In genomic region chr3:49397470-49397869, GRCh38 we compare ENCODE assay signal across 8 cellular contexts. TPM values are rescaled to one million over a fixed set of nuclear protein-coding genes. Genes with fewer than 3 reads are reported as not detected.
DNase-seq lines count a peak whose midpoint lies in the region; ATAC-seq and TF ChIP-seq lines count a peak whose summit lies in the region.

No MANE protein-coding gene starts in this region.

- H3K23ac ChIP-seq in H9 (ENCODE audit: insufficient read length, low read depth, low read length) (no peak overlapping the region), trophoblast cell (ENCODE audit: low read length) (no peak overlapping the region)

- DNase-seq in H9: no peak
- no peak for DNase-seq in T-cell
- no peak for DNase-seq in glutamatergic neuron
- peak in 1 of 2 donors; percentile 18 for DNase-seq in trophoblast cell
- DNase-seq in GM19240 (ENCODE audit: insufficient read length, low spot score): no peak
- no peak for DNase-seq in NCI-H1417 treated with DMSO at 0.1 percent for 48 hours (lab: John Stamatoyannopoulos, UW)
- no peak for DNase-seq in DMS53 (lab: John Stamatoyannopoulos, UW)
- no peak for DNase-seq in ureter (ENCODE audit: low spot score)

- no peak overlapping the region for H4K91ac ChIP-seq in H9 (ENCODE audit: insufficient read length, low read depth, low read length)
- no peak overlapping the region for H4K91ac ChIP-seq in trophoblast cell (ENCODE audit: low read depth, low read length)

- peaks cover 17% of the 10 kb centered on the region for H3K79me1 ChIP-seq in H9 (ENCODE audit: insufficient read depth, low read depth, low read length, poor library complexity, severe bottlenecking)
- H3K79me1 ChIP-seq in trophoblast cell (ENCODE audit: low read length): no peaks in the 10 kb centered on the region

- H3K4me3 Mint-ChIP-seq in H9: no peak overlapping the region
- H3K4me3 Mint-ChIP-seq in T-cell: no peak overlapping the region
- H3K4me3 Mint-ChIP-seq in glutamatergic neuron (ENCODE audit: unreplicated experiment): peak overlapping the region; percentile 22

- no peaks in the 10 kb centered on the region for H3K27me3 Mint-ChIP-seq in H9 (ENCODE audit: low read depth)
- H3K27me3 Mint-ChIP-seq in T-cell: no peaks in the 10 kb centered on the region
- peaks cover 5% of the 10 kb centered on the region for H3K27me3 Mint-ChIP-seq in glutamatergic neuron (ENCODE audit: unreplicated experiment)

- H2AFZ ChIP-seq in H9 (ENCODE audit: low read length) (no peak overlapping the region), trophoblast cell (ENCODE audit: insufficient read depth, low read length, poor library complexity) (no peak overlapping the region)

- H2AK5ac ChIP-seq in H9 (ENCODE audit: insufficient read length, low read length) (no peak overlapping the region), trophoblast cell (ENCODE audit: low read length) (no peak overlapping the region)

- H3K18ac ChIP-seq in H9 (ENCODE audit: insufficient read length, low read depth, low read length) (no peak overlapping the region), trophoblast cell (ENCODE audit: low read length) (no peak overlapping the region)

- H4K5ac ChIP-seq in H9 (ENCODE audit: insufficient read length, low read depth, low read length): no peak overlapping the region

- H2BK12ac ChIP-seq in H9 (ENCODE audit: insufficient read length, low read depth, low read length) (no peak overlapping the region), trophoblast cell (ENCODE audit: low read length) (no peak overlapping the region)

- H3K27ac Mint-ChIP-seq in H9 (peak overlapping the region in 2 of 3 experiments; percentile 0 to 43; a peak in 3 of 7 replicates), T-cell (peak overlapping the region; percentile 4 to 7), glutamatergic neuron (ENCODE audit: unreplicated experiment) (peak overlapping the region; percentile 83)

- H3K9me3 ChIP-seq in H9 (ENCODE audit: control insufficient read depth, low read depth, low read length) (no peaks in the 10 kb centered on the region), trophoblast cell (ENCODE audit: insufficient read depth, low read depth, low read length) (no peaks in the 10 kb centered on the region)

- H3K4me3 ChIP-seq in trophoblast cell (ENCODE audit: low read depth, low read length): no peak overlapping the region

- H2BK120ac ChIP-seq in H9 (ENCODE audit: low read depth, low read length, poor library complexity, severe bottlenecking) (no peak overlapping the region), trophoblast cell (ENCODE audit: insufficient read depth, low read length, poor library complexity) (no peak overlapping the region)

- CTCF ChIA-PET in T-cell (lab: Charles Lee): interaction anchor here in 1 of 2 donors (0.6 kb wide), 1 partner anchor 57 kb away, joined by 3 read pairs; the partner anchor contains the start of gene USP4

- H3K4me1 Mint-ChIP-seq in H9 (peaks cover 15 to 16% of the 10 kb centered on the region in 2 experiments), T-cell (peaks cover 76 to 79% (median 79%) of the 10 kb centered on the region in 3 donors), glutamatergic neuron (ENCODE audit: low read depth, unreplicated experiment) (peaks cover 12% of the 10 kb centered on the region)

- H4K8ac ChIP-seq in H9 (replicated peaks; ENCODE audit: insufficient read length, low read depth, low read length) (no peak overlapping the region), trophoblast cell (ENCODE audit: low read depth, low read length) (no peak overlapping the region)

- no peaks in the 10 kb centered on the region for H3K27me3 ChIP-seq in H9 (ENCODE audit: insufficient read depth, low read length)
- no peaks in the 10 kb centered on the region for H3K27me3 ChIP-seq in trophoblast cell (ENCODE audit: insufficient read depth, low read length)

- no CpG with 5 or more reads among the region's 4 CpGs for WGBS in H9 (ENCODE audit: extremely low coverage, insufficient read length, low lambda C conversion rate)
- WGBS in trophoblast cell (ENCODE audit: extremely low coverage, insufficient coverage, insufficient read length): no CpG with 5 or more reads among the region's 4 CpGs

- no peak overlapping the region for H3T11ph ChIP-seq in H9 (ENCODE audit: low read length)

- peaks cover 12 to 21% of the 10 kb centered on the region in 2 experiments for H3K36me3 ChIP-seq in trophoblast cell (ENCODE audit: control insufficient read depth in 1 of 2, insufficient read depth in 2 of 2, low read length in 2 of 2)

- no peak overlapping the region for H4K12ac ChIP-seq in trophoblast cell (ENCODE audit: low read depth, low read length)

- H3K4me1 ChIP-seq in H9 (ENCODE audit: insufficient read depth, low read length) (peaks cover 3% of the 10 kb centered on the region; the same call in 1 of the 2 replicates), trophoblast cell (ENCODE audit: control insufficient read depth in 1 of 2, insufficient read depth in 2 of 2, low read length in 2 of 2) (no peaks in the 10 kb centered on the region)

- H3K79me2 ChIP-seq in H9 (ENCODE audit: insufficient read depth, low read length) (peaks cover 46% of the 10 kb centered on the region), trophoblast cell (ENCODE audit: control insufficient read depth, insufficient read depth, low read length, poor library complexity) (peaks cover 31% of the 10 kb centered on the region)

- no peaks in the 10 kb centered on the region for H3K23me2 ChIP-seq in H9 (ENCODE audit: insufficient read length, low read depth, low read length, poor library complexity, severe bottlenecking)

- TF ChIP-seq CTCF in H9 (conservative IDR thresholded peaks at IDR 0.05) (no peak), glutamatergic neuron (IDR thresholded peaks at IDR 0.05; ENCODE audit: partially characterized antibody, unreplicated experiment) (no peak)

- H3K27ac ChIP-seq in H9 (ENCODE audit: insufficient read length, low read depth, low read length) (no peak overlapping the region), trophoblast cell (ENCODE audit: low read depth, low read length) (no peak overlapping the region)

- H3K9me3 Mint-ChIP-seq in H9 (no peaks in the 10 kb centered on the region; a peak in 1 of 5 replicates), T-cell (no peaks in the 10 kb centered on the region), glutamatergic neuron (ENCODE audit: unreplicated experiment) (peaks cover 4% of the 10 kb centered on the region)

- H3K36me3 Mint-ChIP-seq in H9 (ENCODE audit: insufficient read depth in 1 of 3, low read depth in 3 of 3): peaks cover 26 to 42% (median 34%) of the 10 kb centered on the region in 3 experiments; a peak in 6 of 7 replicates
- peaks cover 29% of the 10 kb centered on the region for H3K36me3 Mint-ChIP-seq in T-cell
- H3K36me3 Mint-ChIP-seq in glutamatergic neuron (ENCODE audit: unreplicated experiment): no peaks in the 10 kb centered on the region

- H2BK20ac ChIP-seq in H9 (ENCODE audit: low read depth, low read length, poor library complexity, severe bottlenecking): no peak overlapping the region

- H3K14ac ChIP-seq in H9 (ENCODE audit: insufficient read depth, low read length) (no peak overlapping the region), trophoblast cell (ENCODE audit: low read length) (no peak overlapping the region)

- H3K9ac ChIP-seq in H9 (ENCODE audit: extremely low read depth, insufficient read length, low read length) (no peak overlapping the region), trophoblast cell (ENCODE audit: low read length) (no peak overlapping the region)

- H3K4ac ChIP-seq in H9 (ENCODE audit: low read depth, low read length): no peak overlapping the region
- H3K4ac ChIP-seq in trophoblast cell (ENCODE audit: low read depth, low read length): peak overlapping the region; percentile 16

- H3K56ac ChIP-seq in H9 (ENCODE audit: insufficient read length, low read depth, low read length): no peak overlapping the region

- H2BK5ac ChIP-seq in H9 (ENCODE audit: insufficient read length, low read length) (no peak overlapping the region), trophoblast cell (ENCODE audit: low read depth, low read length, poor library complexity) (no peak overlapping the region)

- ATAC-seq in T-cell (replicated peaks in 1 of 4): peak in 2 of 4 experiments; percentile 38 to 53

- POLR2A ChIA-PET in T-cell (lab: Charles Lee): no interaction called here

- H3K4me2 ChIP-seq in H9 (ENCODE audit: insufficient read depth, insufficient read length, low read length): no peak overlapping the region
- H3K4me2 ChIP-seq in trophoblast cell (ENCODE audit: low read length): no peak overlapping the region

- no peak overlapping the region for H2BK15ac ChIP-seq in H9 (ENCODE audit: low read depth, low read length)

- H4K20me1 ChIP-seq in H9 (ENCODE audit: control insufficient read depth, insufficient read depth, insufficient read length): no peaks in the 10 kb centered on the region

RNA-seq across cellular contexts. Expression of gene RHOA, which starts 14.3 kb away (rescaled TPM):
- total RNA-seq in H9 (2021): 403 and 409 TPM in 2 replicates
- 100 to 1,000 TPM; 247 to 279 (median 269) TPM for total RNA-seq in T-cell
- 262 TPM for total RNA-seq in glutamatergic neuron (ENCODE audit: unreplicated experiment)
- 556 and 567 TPM in 2 replicates for polyA plus RNA-seq in trophoblast cell (2013)
- 379 TPM for total RNA-seq in ureter

RNA-seq across cellular contexts. Expression of gene TCTA, which starts 14.8 kb away (rescaled TPM):
- total RNA-seq in H9 (2021) (11.2 and 12.2 TPM in 2 replicates), T-cell (10 to 100 TPM; 22.8 to 38.2 (median 34.3) TPM), glutamatergic neuron (ENCODE audit: unreplicated experiment) (27.7 TPM), ureter (37.1 TPM)
- polyA plus RNA-seq in trophoblast cell (2013): 6.3 and 6.5 TPM in 2 replicates

RNA-seq across cellular contexts. Expression of gene AMT, which starts 24.8 kb away (rescaled TPM):
- total RNA-seq in H9 (2021) (38.8 and 41.2 TPM in 2 replicates), T-cell (10 to 100 TPM in 4 of 5 donors, 1 to 10 TPM in 1; 9.6 to 14.1 (median 11.1) TPM), glutamatergic neuron (ENCODE audit: unreplicated experiment) (12.4 TPM), ureter (29.1 TPM)
- polyA plus RNA-seq in trophoblast cell (2013): 8.2 and 8.8 TPM in 2 replicates

RNA-seq across cellular contexts. Expression of gene NICN1, which starts 31.7 kb away (rescaled TPM):
- 7.8 and 10.0 TPM in 2 replicates for total RNA-seq in H9 (2021)
- 10 to 100 TPM; 17.5 to 26.1 (median 24.1) TPM for total RNA-seq in T-cell
- 38.7 TPM for total RNA-seq in glutamatergic neuron (ENCODE audit: unreplicated experiment)
- polyA plus RNA-seq in trophoblast cell (2013): 11.3 and 12.5 TPM in 2 replicates
- 27.4 TPM for total RNA-seq in ureter

RNA-seq across cellular contexts. Expression of gene GPX1, which starts 39.3 kb away (rescaled TPM):
- total RNA-seq in H9 (2021): 253 and 265 TPM in 2 replicates
- 10 to 100 TPM; 45.1 to 87.5 (median 73.8) TPM for total RNA-seq in T-cell
- 239 TPM for total RNA-seq in glutamatergic neuron (ENCODE audit: unreplicated experiment)
- polyA plus RNA-seq in trophoblast cell (2013): 163 and 164 TPM in 2 replicates
- 270 TPM for total RNA-seq in ureter

Comparison
In these comparisons a context has a peak if more than half of its experiments do, and no peak if none do; other contexts are left out.
1. H3K27ac Mint-ChIP-seq: peak in every context shown above with its lines; median percentile 83 in glutamatergic neuron; 22 in H9; 6 in T-cell.